In genomic region chr3:129068291-129068886, GRCh38 we compare ENCODE assay signal across 2 cellular contexts.
TF ChIP-seq lines count a peak whose summit lies in the region.

No MANE protein-coding gene starts in this region.

TF ChIP-seq in liver, 16 proteins besides CTCF, POLR2A, EP300 and RAD21:
- TF ChIP-seq JUND (IDR thresholded peaks at IDR 0.05) (no peak), FOXA1 (IDR thresholded peaks at IDR 0.05) (no peak), GABPA (IDR thresholded peaks at IDR 0.05 in 1 of 2, conservative IDR thresholded peaks at IDR 0.05 in 1 of 2) (no peak)

TF ChIP-seq in HepG2, 621 proteins besides CTCF, POLR2A, EP300 and RAD21:
- no peak for TF ChIP-seq KAT2B (IDR thresholded peaks at IDR 0.05; ENCODE audit: borderline replicate concordance, low read depth, low read length)
- TF ChIP-seq, protein P1, sequence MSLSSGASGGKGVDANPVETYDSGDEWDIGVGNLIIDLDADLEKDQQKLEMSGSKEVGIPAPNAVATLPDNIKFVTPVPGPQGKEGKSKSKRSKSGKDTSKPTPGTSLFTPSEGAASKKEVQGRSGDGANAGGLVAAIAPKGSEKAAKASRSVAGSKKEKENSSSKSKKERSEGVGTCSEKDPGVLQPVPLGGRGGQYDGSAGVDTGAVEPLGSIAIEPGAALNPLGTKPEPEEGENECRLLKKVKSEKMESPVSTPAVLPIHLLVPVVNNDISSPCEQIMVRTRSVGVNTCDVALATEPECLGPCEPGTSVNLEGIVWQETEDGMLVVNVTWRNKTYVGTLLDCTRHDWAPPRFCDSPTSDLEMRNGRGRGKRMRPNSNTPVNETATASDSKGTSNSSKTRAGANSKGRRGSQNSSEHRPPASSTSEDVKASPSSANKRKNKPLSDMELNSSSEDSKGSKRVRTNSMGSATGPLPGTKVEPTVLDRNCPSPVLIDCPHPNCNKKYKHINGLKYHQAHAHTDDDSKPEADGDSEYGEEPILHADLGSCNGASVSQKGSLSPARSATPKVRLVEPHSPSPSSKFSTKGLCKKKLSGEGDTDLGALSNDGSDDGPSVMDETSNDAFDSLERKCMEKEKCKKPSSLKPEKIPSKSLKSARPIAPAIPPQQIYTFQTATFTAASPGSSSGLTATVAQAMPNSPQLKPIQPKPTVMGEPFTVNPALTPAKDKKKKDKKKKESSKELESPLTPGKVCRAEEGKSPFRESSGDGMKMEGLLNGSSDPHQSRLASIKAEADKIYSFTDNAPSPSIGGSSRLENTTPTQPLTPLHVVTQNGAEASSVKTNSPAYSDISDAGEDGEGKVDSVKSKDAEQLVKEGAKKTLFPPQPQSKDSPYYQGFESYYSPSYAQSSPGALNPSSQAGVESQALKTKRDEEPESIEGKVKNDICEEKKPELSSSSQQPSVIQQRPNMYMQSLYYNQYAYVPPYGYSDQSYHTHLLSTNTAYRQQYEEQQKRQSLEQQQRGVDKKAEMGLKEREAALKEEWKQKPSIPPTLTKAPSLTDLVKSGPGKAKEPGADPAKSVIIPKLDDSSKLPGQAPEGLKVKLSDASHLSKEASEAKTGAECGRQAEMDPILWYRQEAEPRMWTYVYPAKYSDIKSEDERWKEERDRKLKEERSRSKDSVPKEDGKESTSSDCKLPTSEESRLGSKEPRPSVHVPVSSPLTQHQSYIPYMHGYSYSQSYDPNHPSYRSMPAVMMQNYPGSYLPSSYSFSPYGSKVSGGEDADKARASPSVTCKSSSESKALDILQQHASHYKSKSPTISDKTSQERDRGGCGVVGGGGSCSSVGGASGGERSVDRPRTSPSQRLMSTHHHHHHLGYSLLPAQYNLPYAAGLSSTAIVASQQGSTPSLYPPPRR (CRISPR knock-in tag; IDR thresholded peaks at IDR 0.05; ENCODE audit: borderline replicate concordance), result no peak
- no peak for TF ChIP-seq BCL3 (CRISPR knock-in tag; IDR thresholded peaks at IDR 0.05)
- no peak for TF ChIP-seq KDM1A (CRISPR knock-in tag; IDR thresholded peaks at IDR 0.05)
- TF ChIP-seq RXRA (CRISPR knock-in tag; IDR thresholded peaks at IDR 0.05), result no peak
- TF ChIP-seq MBD4 (IDR thresholded peaks at IDR 0.05; ENCODE audit: borderline replicate concordance, low read length), result no peak
- no peak for TF ChIP-seq ZSCAN22 (CRISPR knock-in tag; IDR thresholded peaks at IDR 0.05)
- TF ChIP-seq, protein P2, sequence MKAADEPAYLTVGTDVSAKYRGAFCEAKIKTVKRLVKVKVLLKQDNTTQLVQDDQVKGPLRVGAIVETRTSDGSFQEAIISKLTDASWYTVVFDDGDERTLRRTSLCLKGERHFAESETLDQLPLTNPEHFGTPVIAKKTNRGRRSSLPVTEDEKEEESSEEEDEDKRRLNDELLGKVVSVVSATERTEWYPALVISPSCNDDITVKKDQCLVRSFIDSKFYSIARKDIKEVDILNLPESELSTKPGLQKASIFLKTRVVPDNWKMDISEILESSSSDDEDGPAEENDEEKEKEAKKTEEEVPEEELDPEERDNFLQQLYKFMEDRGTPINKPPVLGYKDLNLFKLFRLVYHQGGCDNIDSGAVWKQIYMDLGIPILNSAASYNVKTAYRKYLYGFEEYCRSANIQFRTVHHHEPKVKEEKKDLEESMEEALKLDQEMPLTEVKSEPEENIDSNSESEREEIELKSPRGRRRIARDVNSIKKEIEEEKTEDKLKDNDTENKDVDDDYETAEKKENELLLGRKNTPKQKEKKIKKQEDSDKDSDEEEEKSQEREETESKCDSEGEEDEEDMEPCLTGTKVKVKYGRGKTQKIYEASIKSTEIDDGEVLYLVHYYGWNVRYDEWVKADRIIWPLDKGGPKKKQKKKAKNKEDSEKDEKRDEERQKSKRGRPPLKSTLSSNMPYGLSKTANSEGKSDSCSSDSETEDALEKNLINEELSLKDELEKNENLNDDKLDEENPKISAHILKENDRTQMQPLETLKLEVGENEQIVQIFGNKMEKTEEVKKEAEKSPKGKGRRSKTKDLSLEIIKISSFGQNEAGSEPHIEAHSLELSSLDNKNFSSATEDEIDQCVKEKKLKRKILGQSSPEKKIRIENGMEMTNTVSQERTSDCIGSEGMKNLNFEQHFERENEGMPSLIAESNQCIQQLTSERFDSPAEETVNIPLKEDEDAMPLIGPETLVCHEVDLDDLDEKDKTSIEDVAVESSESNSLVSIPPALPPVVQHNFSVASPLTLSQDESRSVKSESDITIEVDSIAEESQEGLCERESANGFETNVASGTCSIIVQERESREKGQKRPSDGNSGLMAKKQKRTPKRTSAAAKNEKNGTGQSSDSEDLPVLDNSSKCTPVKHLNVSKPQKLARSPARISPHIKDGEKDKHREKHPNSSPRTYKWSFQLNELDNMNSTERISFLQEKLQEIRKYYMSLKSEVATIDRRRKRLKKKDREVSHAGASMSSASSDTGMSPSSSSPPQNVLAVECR (CRISPR knock-in tag; IDR thresholded peaks at IDR 0.05; ENCODE audit: borderline replicate concordance), result no peak
- TF ChIP-seq FOSL2 (CRISPR knock-in tag; IDR thresholded peaks at IDR 0.05), result no peak
- no peak for TF ChIP-seq GMEB2 (CRISPR knock-in tag; IDR thresholded peaks at IDR 0.05; ENCODE audit: low read depth)
- TF ChIP-seq ZFP1 (CRISPR knock-in tag; IDR thresholded peaks at IDR 0.05), result no peak
- TF ChIP-seq MED1 (CRISPR knock-in tag; IDR thresholded peaks at IDR 0.05), result no peak
- no peak for TF ChIP-seq MIER2 (CRISPR knock-in tag; IDR thresholded peaks at IDR 0.05)
